8 cellular contexts compared by ENCODE assay signal in genomic region chr9:124337562-124337961, GRCh38.
"Had no signal": no experiment of that assay in that cellular context is flagged by ENCODE, and none has a peak within 500 bp of the region (broad histone marks: within the 10 kb centered on the region; RNA-seq: fewer than 3 reads in every experiment).

No MANE protein-coding gene starts in this region.

- ATAC-seq: HCT116, K562 had no signal

- H3K27ac ChIP-seq: GM23248 had no signal

- H3K4me3 ChIP-seq: GM23248, HAP-1, K562 had no signal

- H2AFZ ChIP-seq: GM23248 had no signal

- DNase-seq: GM23248, GOT3, H7, IMR-90, KG1 had no signal

- H3K4me1 ChIP-seq: HAP-1 had no signal
